In genomic region chr12:49482095-49483051, GRCh38 we compare ENCODE assay signal across 11 cellular contexts. TPM values are rescaled to one million over a fixed set of nuclear protein-coding genes. Genes with fewer than 3 reads are reported as not detected.
DNase-seq lines count a peak whose midpoint lies in the region; ATAC-seq and TF ChIP-seq lines count a peak whose summit lies in the region.
"Had no signal": no experiment of that assay in that cellular context is flagged by ENCODE, and none has a peak within 500 bp of the region (broad histone marks: within the 10 kb centered on the region; RNA-seq: fewer than 3 reads in every experiment).

No MANE protein-coding gene starts in this region.

- 54 to 57% methylated on average over 6 of the region's 6 CpGs for WGBS in lower leg skin, 2 donors

- TF ChIP-seq CTCF in lower leg skin (IDR thresholded peaks at IDR 0.05): no peak

- no peak for TF ChIP-seq POLR2A in lower leg skin (IDR thresholded peaks at IDR 0.05)

- no peak overlapping the region for H3K27ac Mint-ChIP-seq in stimulated activated memory B cell treated with anti-CD40 and anti-IgM and Interleukin-4, amounts not matched to agents 10 μg/mL and 1 μg/mL and 100 μg/mL, for 72 hours
- H3K27ac Mint-ChIP-seq: activated naive CD8-positive, alpha-beta T cell treated with anti-CD3 and anti-CD28 coated beads, Interleukin-2, amount 10 ng/mL, durations not matched to agents 7 days and 5 days had no signal

- ATAC-seq in stimulated activated memory B cell treated with anti-CD40 and anti-IgM and Interleukin-4, amounts not matched to agents 10 μg/mL and 1 μg/mL and 100 μg/mL, for 72 hours: peak; percentile 59

- peaks cover 10% of the 10 kb centered on the region for H3K36me3 Mint-ChIP-seq in stimulated activated memory B cell treated with anti-CD40 and anti-IgM and Interleukin-4, amounts not matched to agents 10 μg/mL and 1 μg/mL and 100 μg/mL, for 72 hours
- H3K36me3 Mint-ChIP-seq: activated naive CD8-positive, alpha-beta T cell treated with anti-CD3 and anti-CD28 coated beads, Interleukin-2, amount 10 ng/mL, durations not matched to agents 7 days and 5 days had no signal

- H3K4me3 ChIP-seq in lower leg skin (ENCODE audit: low read depth, poor library complexity, severe bottlenecking): no peak overlapping the region

- H3K4me1 Mint-ChIP-seq in stimulated activated memory B cell treated with anti-CD40 and anti-IgM and Interleukin-4, amounts not matched to agents 10 μg/mL and 1 μg/mL and 100 μg/mL, for 72 hours: no peaks in the 10 kb centered on the region

- intact Hi-C loops in lower leg skin (cut with DNase I; ENCODE audit: low total_unique reads): no loop called here

- peak; percentile 2 for DNase-seq in NCI-H1436 (lab: John Stamatoyannopoulos, UW)
- DNase-seq in NCI-H1436 treated with DMSO at 0.1 percent for 48 hours (lab: John Stamatoyannopoulos, UW): no peak
- peak; percentile 85 for DNase-seq in NCI-H2171 (lab: John Stamatoyannopoulos, UW)
- peak; percentile 32 for DNase-seq in dermis blood vessel endothelial cell
- DNase-seq in lower leg skin (ENCODE audit: low spot score in 2 of 2): no peak
- DNase-seq in activated CD4-positive, CD25-positive, alpha-beta regulatory T cell (lab: John Stamatoyannopoulos, UW): no peak
- no peak for DNase-seq in medulla oblongata (ENCODE audit: extremely low spot score)
- DNase-seq: activated CD4-positive, alpha-beta T cell treated with anti-CD3 and anti-CD28 coated beads, Interleukin-2, amount 50 U/mL, for 4 hours; activated naive CD8-positive, alpha-beta T cell treated with anti-CD3 and anti-CD28 coated beads, Interleukin-2, amount 10 ng/mL, durations not matched to agents 7 days and 5 days; SIG-M5 had no signal

- H3K27me3 Mint-ChIP-seq in stimulated activated memory B cell treated with anti-CD40 and anti-IgM and Interleukin-4, amounts not matched to agents 10 μg/mL and 1 μg/mL and 100 μg/mL, for 72 hours: no peaks in the 10 kb centered on the region

- H3K4me3 Mint-ChIP-seq in stimulated activated memory B cell treated with anti-CD40 and anti-IgM and Interleukin-4, amounts not matched to agents 10 μg/mL and 1 μg/mL and 100 μg/mL, for 72 hours: no peak overlapping the region
- H3K4me3 Mint-ChIP-seq: activated naive CD8-positive, alpha-beta T cell treated with anti-CD3 and anti-CD28 coated beads, Interleukin-2, amount 10 ng/mL, durations not matched to agents 7 days and 5 days had no signal

- H3K9me3 Mint-ChIP-seq in stimulated activated memory B cell treated with anti-CD40 and anti-IgM and Interleukin-4, amounts not matched to agents 10 μg/mL and 1 μg/mL and 100 μg/mL, for 72 hours: no peaks in the 10 kb centered on the region
- H3K9me3 Mint-ChIP-seq: activated naive CD8-positive, alpha-beta T cell treated with anti-CD3 and anti-CD28 coated beads, Interleukin-2, amount 10 ng/mL, durations not matched to agents 7 days and 5 days had no signal

RNA-seq across cellular contexts. Expression of gene KCNH3, which starts 56.5 kb away (rescaled TPM):
- 0.09 TPM in 1 of 2 replicates, not detected in the other for total RNA-seq in dermis blood vessel endothelial cell
- 1 to 10 TPM in 1 of 4 donors, under 1 TPM in 1, not detected in 2; 0.17 to 1.1 TPM for total RNA-seq in lower leg skin

Comparison
In these comparisons a context has a peak if more than half of its experiments do, and no peak if none do; other contexts are left out.
1. DNase-seq: peak in NCI-H1436 (single experiment), NCI-H2171 (single experiment) and dermis blood vessel endothelial cell (single experiment); none in NCI-H1436 treated with DMSO at 0.1 percent for 48 hours (single experiment), lower leg skin (0 of 2), activated CD4-positive, CD25-positive, alpha-beta regulatory T cell (0 of 4) and medulla oblongata (single experiment).